In genomic region chr1:23958810-23959460, GRCh38 we compare ENCODE assay signal across 1 cellular context.
TF ChIP-seq lines count a peak whose summit lies in the region.

No MANE protein-coding gene starts in this region.

TF ChIP-seq in GM12878, 131 proteins besides CTCF, POLR2A, EP300 and RAD21 (continued from another document):
- TF ChIP-seq RB1 (IDR thresholded peaks at IDR 0.05; ENCODE audit: borderline replicate concordance) (0 out of 2 replicates have a peak, but pooled peaks have one; percentile 4), CREM (IDR thresholded peaks at IDR 0.05; ENCODE audit: low read depth) (peak; percentile 86), HDAC6 (IDR thresholded peaks at IDR 0.05; ENCODE audit: unreplicated experiment) (no peak), FOXK2 (IDR thresholded peaks at IDR 0.05) (no peak), TCF7 (IDR thresholded peaks at IDR 0.05; ENCODE audit: borderline replicate concordance) (peak; percentile 57; the same call in 1 of the 2 replicates), NR2C2 (IDR thresholded peaks at IDR 0.05; ENCODE audit: borderline replicate concordance, control insufficient read depth, insufficient read length, low read depth) (no peak), KAT2A (conservative IDR thresholded peaks at IDR 0.05; ENCODE audit: control insufficient read depth, low read depth, low read length) (no peak), ZBTB11 (CRISPR knock-in tag; IDR thresholded peaks at IDR 0.05) (no peak), PML (IDR thresholded peaks at IDR 0.05; ENCODE audit: low read length) (no peak; the same call in 1 of the 2 replicates), EED (IDR thresholded peaks at IDR 0.05; ENCODE audit: low read depth) (no peak), SRF (IDR thresholded peaks at IDR 0.05; ENCODE audit: low read depth in 2 of 2, low read length in 2 of 2) (no peak), MAX (IDR thresholded peaks at IDR 0.05; ENCODE audit: low read depth, low read length) (peak; percentile 46; the same call in 1 of the 2 replicates), YBX1 (IDR thresholded peaks at IDR 0.05) (no peak)
